In the genomic region with DNA sequence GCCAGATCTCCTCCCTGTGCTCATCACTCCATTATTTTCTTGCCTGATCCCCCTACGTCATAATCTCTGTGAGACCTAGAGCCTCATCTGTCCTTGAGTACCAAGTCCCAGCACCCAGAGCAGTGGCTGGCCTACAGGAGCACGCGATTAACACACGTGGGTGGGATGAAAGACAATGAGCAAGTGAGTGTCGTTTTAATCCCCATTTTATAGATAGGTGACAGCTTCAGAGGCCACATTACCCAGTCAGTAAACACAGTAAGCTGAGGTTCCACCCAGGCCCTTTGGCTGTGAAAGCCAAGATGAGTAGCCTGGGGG, we compare ENCODE assay signal across 19 cellular contexts. TPM values are rescaled to one million over a fixed set of nuclear protein-coding genes. Genes with fewer than 3 reads are reported as not detected.
DNase-seq lines count a peak whose midpoint lies in the region; TF ChIP-seq lines count a peak whose summit lies in the region.
"Had no signal": no experiment of that assay in that cellular context is flagged by ENCODE, and none has a peak within 500 bp of the region (broad histone marks: within the 10 kb centered on the region; RNA-seq: fewer than 3 reads in every experiment).

No MANE protein-coding gene starts in this region.

- H3K36me3 ChIP-seq in PC-9 (ENCODE audit: low read depth) (peaks cover 11% of the 10 kb centered on the region), A673 (ENCODE audit: insufficient read depth, low read length, poor library complexity, severe bottlenecking) (peaks cover 9% of the 10 kb centered on the region)

- CTCF ChIA-PET in PC-9 (lab: Charles Lee) = interaction anchor here (0.5 to 1.3 kb wide), 2 partner anchors 57 to 767 kb away, joined by 4 to 6 read pairs; no protein-coding TSS in a partner anchor
- CTCF ChIA-PET in A673 (lab: Charles Lee) = no interaction called here

- H3K4me1 ChIP-seq in PC-9 (replicated peaks; ENCODE audit: insufficient read depth) (peaks cover 61% of the 10 kb centered on the region), A673 (ENCODE audit: insufficient read depth, low read length, poor library complexity, severe bottlenecking) (no peaks in the 10 kb centered on the region)
- H3K4me1 ChIP-seq: esophagus muscularis mucosa, lower lobe of right lung, parathyroid adenoma had no signal

- H3K4me3 ChIP-seq in PC-9 (no peak overlapping the region), A673 (ENCODE audit: low read depth, low read length, poor library complexity, severe bottlenecking) (no peak overlapping the region)
- H3K4me3 ChIP-seq: esophagus muscularis mucosa, GM12878, heart left ventricle, lower lobe of right lung had no signal

- H3K4me2 ChIP-seq in PC-9 = peak overlapping the region; percentile 24; the same call in 1 of the 2 replicates

- H3K27ac ChIP-seq in PC-9 (peak overlapping the region; percentile 97), A673 (ENCODE audit: low read depth, low read length, poor library complexity, severe bottlenecking) (no peak overlapping the region)
- H3K27ac ChIP-seq: esophagus muscularis mucosa, heart left ventricle, lower lobe of right lung, parathyroid adenoma had no signal

- H3K9me3 ChIP-seq in PC-9 (ENCODE audit: insufficient read depth, low read depth) (no peaks in the 10 kb centered on the region), A673 (ENCODE audit: low read depth, low read length, poor library complexity, severe bottlenecking) (no peaks in the 10 kb centered on the region)
- H3K9me3 ChIP-seq: esophagus muscularis mucosa, heart left ventricle, lower lobe of right lung had no signal

- no peaks in the 10 kb centered on the region for H3K27me3 ChIP-seq in PC-9 (ENCODE audit: insufficient read depth, low read depth)
- H3K27me3 ChIP-seq in A673 (replicated peaks; ENCODE audit: insufficient read depth, low read depth, low read length, poor library complexity) = no peaks in the 10 kb centered on the region
- H3K27me3 ChIP-seq: esophagus muscularis mucosa, heart left ventricle had no signal

- in situ Hi-C loops in Caki2 (cut with HindIII; ENCODE audit: low pct_unique_long_range_greater_than_20kb, low sequenced_read_pairs) = no loop called here

- no peaks in the 10 kb centered on the region for H3K79me2 ChIP-seq in PC-9 (ENCODE audit: low read depth)
- H3K79me2 ChIP-seq: parathyroid adenoma had no signal

- intact Hi-C loops in PC-9 (cut with micrococcal nuclease; ENCODE audit: unreplicated experiment) (no loop called here), A673 (cut with micrococcal nuclease; ENCODE audit: unreplicated experiment) (no loop called here)

- peaks cover 67% of the 10 kb centered on the region for H3F3A ChIP-seq in PC-9 (ENCODE audit: insufficient read depth, low read depth)

- H3K9me2 ChIP-seq in PC-9 (ENCODE audit: insufficient read depth) = no peaks in the 10 kb centered on the region

- no peak for TF ChIP-seq CTCF in PC-9 (conservative IDR thresholded peaks at IDR 0.05)
- TF ChIP-seq CTCF in A673 (conservative IDR thresholded peaks at IDR 0.05; ENCODE audit: low read depth, low read length) = no peak

- BruUV-seq in PC-9 (replicated peaks; lab: Mats Ljungman, UMichigan) = no TSS peak
- no TSS peak for BruUV-seq in A673 (replicated peaks; lab: Mats Ljungman, UMichigan)

- H4K20me1 ChIP-seq in PC-9 (ENCODE audit: insufficient read depth) = no peaks in the 10 kb centered on the region

- H2AFZ ChIP-seq in PC-9 = no peak overlapping the region
- H2AFZ ChIP-seq: parathyroid adenoma had no signal

- POLR2A ChIA-PET in PC-9 (lab: Charles Lee; ENCODE audit: unreplicated experiment) = interaction anchor here (0.6 to 0.7 kb wide), 7 partner anchors 13 to 421 kb away, joined by 3 to 9 read pairs (median 5); a partner anchor contains a TSS
- POLR2A ChIA-PET in A673 (lab: Charles Lee; ENCODE audit: low non-redundant PET) = no interaction called here

- DNase-seq in Caki2 (ENCODE audit: low read depth) (peak; percentile 33), PC-9 (peak in 1 of 2 experiments; percentile 22), iris pigment epithelial cell (ENCODE audit: low read depth) (peak; percentile 36), OCI-M2 (lab: John Stamatoyannopoulos, UW; ENCODE audit: unreplicated experiment) (no peak), A673 (ENCODE audit: low spot score) (no peak)
- no peak for DNase-seq in effector CD4-positive, alpha-beta T cell
- DNase-seq: activated CD4-positive, alpha-beta memory T cell treated with anti-CD3 and anti-CD28 coated beads, Interleukin-2, amount 10 ng/mL, durations not matched to agents 7 days and 5 days; activated naive CD8-positive, alpha-beta T cell treated with anti-CD3 and anti-CD28 coated beads, Interleukin-2, amount 10 ng/mL, durations not matched to agents 7 days and 5 days; activated T-cell treated with anti-CD3 and anti-CD28 coated beads, Interleukin-2, amount 50 U/mL, for 4 hours; GDM1; heart left ventricle; immature natural killer cell; lower lobe of right lung; naive B cell; NCI-H1436; stimulated activated CD4-positive, alpha-beta T cell treated with anti-CD3 and anti-CD28 coated beads, Interleukin-1b, Interleukin-23, amount 100 ng/mL, for 48 hours had no signal

RNA-seq across cellular contexts. Expression of a gene that starts 17.3 kb away (rescaled TPM):
- 17.2 and 29.2 TPM in 2 replicates for total RNA-seq in Caki2 (2014; rRNA removed; shearing (Covaris generic); ENCODE audit: low replicate concordance)
- total RNA-seq in PC-9 (2021) = 47.6 and 62.1 TPM in 2 replicates
- total RNA-seq in A673 (2021) = 47.8 and 57.4 TPM in 2 replicates

RNA-seq across cellular contexts. Expression of a gene that starts 17.7 kb away (rescaled TPM):
- total RNA-seq in Caki2 (2014; rRNA removed; shearing (Covaris generic); ENCODE audit: low replicate concordance) = 76.4 and 85.3 TPM in 2 replicates
- 81.8 and 89.5 TPM in 2 replicates for total RNA-seq in PC-9 (2021)
- 58.2 and 62.8 TPM in 2 replicates for total RNA-seq in A673 (2021)

RNA-seq across cellular contexts. Expression of a gene that starts 28.9 kb away (rescaled TPM):
- total RNA-seq in Caki2 (2014; rRNA removed; shearing (Covaris generic); ENCODE audit: low replicate concordance) = 97.2 and 141 TPM in 2 replicates
- 70.4 and 86.0 TPM in 2 replicates for total RNA-seq in PC-9 (2021)
- total RNA-seq in A673 (2021) = 19.0 and 24.2 TPM in 2 replicates

RNA-seq across cellular contexts. Expression of a gene that starts 29.1 kb away (rescaled TPM):
- 44.6 and 79.8 TPM in 2 replicates for total RNA-seq in Caki2 (2014; rRNA removed; shearing (Covaris generic); ENCODE audit: low replicate concordance)
- total RNA-seq in PC-9 (2021) (175 and 188 TPM in 2 replicates), A673 (2021) (87.0 and 105 TPM in 2 replicates)

RNA-seq across cellular contexts. Expression of a gene that starts 35.4 kb away (rescaled TPM):
- total RNA-seq in Caki2 (2014; rRNA removed; shearing (Covaris generic); ENCODE audit: low replicate concordance) = 18.8 and 22.0 TPM in 2 replicates
- total RNA-seq in PC-9 (2021) (27.3 and 30.4 TPM in 2 replicates), A673 (2021) (35.4 and 39.1 TPM in 2 replicates)

Comparison
In these comparisons a context has a peak if more than half of its experiments do, and no peak if none do; other contexts are left out.
1. DNase-seq: peak in Caki2 (single experiment) and iris pigment epithelial cell (single experiment); none in effector CD4-positive, alpha-beta T cell (single experiment), OCI-M2 (single experiment) and A673 (single experiment).